ENCODE assay signal across 21 cellular contexts in genomic region chr2:99811544-99811943, GRCh38.
DNase-seq lines count a peak whose midpoint lies in the region; ATAC-seq, FAIRE-seq and TF ChIP-seq lines count a peak whose summit lies in the region.
"Had no signal": no experiment of that assay in that cellular context is flagged by ENCODE, and none has a peak within 500 bp of the region (broad histone marks: within the 10 kb centered on the region; RNA-seq: fewer than 3 reads in every experiment).

No MANE protein-coding gene starts in this region.

- H3K4me2 ChIP-seq in mesenchymal stem cell (ENCODE audit: low read length, poor library complexity, severe bottlenecking) (no peak overlapping the region), H9 (ENCODE audit: insufficient read depth, insufficient read length, low read length) (no peak overlapping the region)

- H2BK20ac ChIP-seq in H9 (ENCODE audit: low read depth, low read length, poor library complexity, severe bottlenecking), result no peak overlapping the region

- no peaks in the 10 kb centered on the region for H3K9me3 ChIP-seq in mesenchymal stem cell (ENCODE audit: control insufficient read depth, low read length)
- no peaks in the 10 kb centered on the region for H3K9me3 ChIP-seq in H9 (ENCODE audit: control insufficient read depth, low read depth, low read length)
- H3K9me3 ChIP-seq: right lobe of liver, transverse colon had no signal

- H4K20me1 ChIP-seq in H9 (ENCODE audit: control insufficient read depth, insufficient read depth, insufficient read length), result no peaks in the 10 kb centered on the region

- H3T11ph ChIP-seq in H9 (ENCODE audit: low read length), result no peak overlapping the region

- H3K27ac ChIP-seq in mesenchymal stem cell (ENCODE audit: low read length, poor library complexity, severe bottlenecking) (peak overlapping the region; percentile 4), H9 (ENCODE audit: insufficient read length, low read depth, low read length) (no peak overlapping the region)
- H3K27ac ChIP-seq: right lobe of liver, transverse colon had no signal

- H3K56ac ChIP-seq in H9 (ENCODE audit: insufficient read length, low read depth, low read length), result no peak overlapping the region

- POLR2A ChIA-PET in activated CD4-positive, alpha-beta T cell treated with anti-CD3 and anti-CD28 coated beads, Interleukin-2, amount 10 ng/mL, durations not matched to agents 7 days and 5 days (lab: Charles Lee), result no interaction called here

- H3K23ac ChIP-seq in mesenchymal stem cell (ENCODE audit: low read length in 2 of 2) (no peak overlapping the region), H9 (ENCODE audit: insufficient read length, low read depth, low read length) (no peak overlapping the region)

- no peak for ATAC-seq in HG03280 (IDR thresholded peaks at IDR 0.05; ENCODE audit: unreplicated experiment)
- ATAC-seq: activated CD4-positive, alpha-beta T cell treated with anti-CD3 and anti-CD28 coated beads for 36 hours; right lobe of liver had no signal

- FAIRE-seq in HTR-8/SVneo (lab: Jason Lieb, UNC), result no peak
- FAIRE-seq: endothelial cell of umbilical vein, GM12891 had no signal

- H3K79me1 ChIP-seq in mesenchymal stem cell (replicated peaks; ENCODE audit: low read length, poor library complexity, severe bottlenecking) (peaks cover 14% of the 10 kb centered on the region), H9 (ENCODE audit: insufficient read depth, low read depth, low read length, poor library complexity, severe bottlenecking) (no peaks in the 10 kb centered on the region)

- H2BK120ac ChIP-seq in mesenchymal stem cell (ENCODE audit: low read depth, low read length) (no peak overlapping the region), H9 (ENCODE audit: low read depth, low read length, poor library complexity, severe bottlenecking) (no peak overlapping the region)

- H3K27me3 ChIP-seq in mesenchymal stem cell (ENCODE audit: control insufficient read depth in 1 of 2, insufficient read depth in 1 of 2, low read length in 2 of 2) (peaks cover 0 to 29% of the 10 kb centered on the region in 2 experiments), H9 (ENCODE audit: insufficient read depth, low read length) (no peaks in the 10 kb centered on the region; the same call in 1 of the 2 replicates)
- H3K27me3 ChIP-seq: right lobe of liver, transverse colon had no signal

- H3K4me1 Mint-ChIP-seq in H9, result peaks cover 0 to 6% of the 10 kb centered on the region in 2 experiments; a peak in 2 of 4 replicates
- no peaks in the 10 kb centered on the region for H3K4me1 Mint-ChIP-seq in activated CD4-positive, alpha-beta T cell treated with anti-CD3 and anti-CD28 coated beads, Interleukin-2, amount 10 ng/mL, durations not matched to agents 7 days and 5 days
- H3K4me1 Mint-ChIP-seq: activated CD4-positive, alpha-beta T cell treated with anti-CD3 and anti-CD28 coated beads for 36 hours had no signal

- H2BK15ac ChIP-seq in mesenchymal stem cell (ENCODE audit: low read depth, poor library complexity, severe bottlenecking) (no peak overlapping the region), H9 (ENCODE audit: low read depth, low read length) (no peak overlapping the region)

- H3K18ac ChIP-seq in mesenchymal stem cell (ENCODE audit: low read depth in 1 of 2, low read length in 2 of 2) (no peak overlapping the region), H9 (ENCODE audit: insufficient read length, low read depth, low read length) (no peak overlapping the region)

- CTCF ChIA-PET in activated CD4-positive, alpha-beta T cell treated with anti-CD3 and anti-CD28 coated beads, Interleukin-2, amount 10 ng/mL, durations not matched to agents 7 days and 5 days (lab: Charles Lee), result interaction anchor here (0.6 kb wide), 1 partner anchor 9 kb away, joined by 3 read pairs; no protein-coding TSS in a partner anchor

- H3K4ac ChIP-seq in mesenchymal stem cell (ENCODE audit: low read depth in 1 of 2, low read length in 2 of 2) (no peak overlapping the region), H9 (ENCODE audit: low read depth, low read length) (no peak overlapping the region)

- no peaks in the 10 kb centered on the region; a peak in 1 of 7 replicates for H3K36me3 Mint-ChIP-seq in H9 (ENCODE audit: insufficient read depth in 1 of 3, low read depth in 3 of 3)
- no peaks in the 10 kb centered on the region for H3K36me3 Mint-ChIP-seq in activated CD4-positive, alpha-beta T cell treated with anti-CD3 and anti-CD28 coated beads, Interleukin-2, amount 10 ng/mL, durations not matched to agents 7 days and 5 days (ENCODE audit: low read depth)
- H3K36me3 Mint-ChIP-seq: activated naive CD8-positive, alpha-beta T cell had no signal

- peaks cover 15% of the 10 kb centered on the region for H3K4me1 ChIP-seq in mesenchymal stem cell (ENCODE audit: control insufficient read depth, insufficient read depth, low read depth, low read length)
- H3K4me1 ChIP-seq in H9 (ENCODE audit: insufficient read depth, low read length), result no peaks in the 10 kb centered on the region
- H3K4me1 ChIP-seq: right lobe of liver, transverse colon had no signal

- TF ChIP-seq CTCF in H9 (conservative IDR thresholded peaks at IDR 0.05), result no peak

- no peaks in the 10 kb centered on the region for H3K23me2 ChIP-seq in H9 (ENCODE audit: insufficient read length, low read depth, low read length, poor library complexity, severe bottlenecking)

- DNase-seq in AG20443 (ENCODE audit: low spot score) (peak; percentile 59), HTR-8/SVneo (ENCODE audit: insufficient read length, low spot score) (peak; percentile 24), astrocyte of the hippocampus (ENCODE audit: low read depth, low spot score) (peak; percentile 86), mesenchymal stem cell (peak; percentile 61), NCI-H526 treated with DMSO at 0.1 percent for 48 hours (lab: John Stamatoyannopoulos, UW) (no peak), H9 (no peak)
- DNase-seq in activated CD4-positive, alpha-beta T cell treated with anti-CD3 and anti-CD28 coated beads, Interleukin-2, amount 10 ng/mL, durations not matched to agents 7 days and 5 days, result no peak
- DNase-seq: activated CD4-positive, alpha-beta T cell treated with anti-CD3 and anti-CD28 coated beads for 36 hours; head of caudate nucleus; islet precursor cell; NCI-H187 treated with DMSO at 0.1 percent for 48 hours; NCI-H524 treated with DMSO at 0.1 percent for 48 hours; right lobe of liver; RPMI8226; stimulated activated CD4-positive, alpha-beta T cell treated with anti-CD3 and anti-CD28 coated beads, Interleukin-4, amount 100 ng/mL, for 4 hours; transverse colon had no signal

- peaks cover 2 to 3% of the 10 kb centered on the region in 2 experiments; a peak in 3 of 5 replicates for H3K9me3 Mint-ChIP-seq in H9
- H3K9me3 Mint-ChIP-seq in activated CD4-positive, alpha-beta T cell treated with anti-CD3 and anti-CD28 coated beads, Interleukin-2, amount 10 ng/mL, durations not matched to agents 7 days and 5 days, result no peaks in the 10 kb centered on the region

- H2AFZ ChIP-seq in mesenchymal stem cell (ENCODE audit: low read depth, low read length), result no peak overlapping the region
- no peak overlapping the region for H2AFZ ChIP-seq in H9 (ENCODE audit: low read length)

- no peak overlapping the region for H4K8ac ChIP-seq in mesenchymal stem cell (ENCODE audit: low read length)
- H4K8ac ChIP-seq in H9 (replicated peaks; ENCODE audit: insufficient read length, low read depth, low read length), result no peak overlapping the region

- no peak overlapping the region for H2AK5ac ChIP-seq in mesenchymal stem cell (ENCODE audit: low read length, severe bottlenecking)
- no peak overlapping the region for H2AK5ac ChIP-seq in H9 (ENCODE audit: insufficient read length, low read length)

- H2BK12ac ChIP-seq in mesenchymal stem cell (ENCODE audit: low read length in 2 of 2), result no peak overlapping the region
- no peak overlapping the region for H2BK12ac ChIP-seq in H9 (ENCODE audit: insufficient read length, low read depth, low read length)

- H3K14ac ChIP-seq in mesenchymal stem cell (ENCODE audit: low read length in 2 of 2), result no peak overlapping the region
- no peak overlapping the region for H3K14ac ChIP-seq in H9 (ENCODE audit: insufficient read depth, low read length)

- H3K27me3 Mint-ChIP-seq in H9 (ENCODE audit: low read depth), result peaks cover 5% of the 10 kb centered on the region
- H3K27me3 Mint-ChIP-seq in activated CD4-positive, alpha-beta T cell treated with anti-CD3 and anti-CD28 coated beads, Interleukin-2, amount 10 ng/mL, durations not matched to agents 7 days and 5 days, result no peaks in the 10 kb centered on the region
- H3K27me3 Mint-ChIP-seq: activated CD4-positive, alpha-beta T cell treated with anti-CD3 and anti-CD28 coated beads for 36 hours; activated naive CD8-positive, alpha-beta T cell had no signal

- H4K91ac ChIP-seq in mesenchymal stem cell (ENCODE audit: low read length) (no peak overlapping the region), H9 (ENCODE audit: insufficient read length, low read depth, low read length) (no peak overlapping the region)

- H2BK5ac ChIP-seq in mesenchymal stem cell (ENCODE audit: low read depth, low read length, poor library complexity, severe bottlenecking) (no peak overlapping the region), H9 (ENCODE audit: insufficient read length, low read length) (no peak overlapping the region)

- H3K36me3 ChIP-seq in mesenchymal stem cell (ENCODE audit: control insufficient read depth in 1 of 2, insufficient read depth in 2 of 2, low read depth in 1 of 2, low read length in 2 of 2), result peaks cover 0 to 2% of the 10 kb centered on the region in 2 experiments
- H3K36me3 ChIP-seq: right lobe of liver, transverse colon had no signal

- no peak overlapping the region for H3K4me3 Mint-ChIP-seq in H9
- H3K4me3 Mint-ChIP-seq in activated CD4-positive, alpha-beta T cell treated with anti-CD3 and anti-CD28 coated beads, Interleukin-2, amount 10 ng/mL, durations not matched to agents 7 days and 5 days, result no peak overlapping the region
- H3K4me3 Mint-ChIP-seq: activated CD4-positive, alpha-beta T cell treated with anti-CD3 and anti-CD28 coated beads for 36 hours; activated naive CD8-positive, alpha-beta T cell; neural crest cell had no signal

- no peak overlapping the region for H4K5ac ChIP-seq in H9 (ENCODE audit: insufficient read length, low read depth, low read length)

- H3K27ac Mint-ChIP-seq in H9, result no peak overlapping the region
- no peak overlapping the region for H3K27ac Mint-ChIP-seq in activated CD4-positive, alpha-beta T cell treated with anti-CD3 and anti-CD28 coated beads, Interleukin-2, amount 10 ng/mL, durations not matched to agents 7 days and 5 days
- H3K27ac Mint-ChIP-seq: activated CD4-positive, alpha-beta T cell treated with anti-CD3 and anti-CD28 coated beads for 36 hours; activated naive CD8-positive, alpha-beta T cell had no signal

- H3K9ac ChIP-seq in mesenchymal stem cell (ENCODE audit: low read length), result no peak overlapping the region
- no peak overlapping the region for H3K9ac ChIP-seq in H9 (ENCODE audit: extremely low read depth, insufficient read length, low read length)

- WGBS in mesenchymal stem cell, result 52% methylated on average over 6 of the region's 6 CpGs
- no CpG with 5 or more reads among the region's 6 CpGs for WGBS in H9 (ENCODE audit: extremely low coverage, insufficient read length, low lambda C conversion rate)

- no peak overlapping the region for H3K4me3 ChIP-seq in mesenchymal stem cell (ENCODE audit: insufficient read depth in 1 of 2, low read depth in 1 of 2, low read length in 2 of 2)
- H3K4me3 ChIP-seq: right lobe of liver, transverse colon had no signal

- H3K79me2 ChIP-seq in H9 (ENCODE audit: insufficient read depth, low read length), result no peaks in the 10 kb centered on the region

Comparison
In these comparisons a context has a peak if more than half of its experiments do, and no peak if none do; other contexts are left out.
1. DNase-seq: peak in AG20443 (single experiment), HTR-8/SVneo (single experiment), astrocyte of the hippocampus (single experiment) and mesenchymal stem cell (single experiment); none in NCI-H526 treated with DMSO at 0.1 percent for 48 hours (single experiment), H9 (single experiment) and activated CD4-positive, alpha-beta T cell treated with anti-CD3 and anti-CD28 coated beads, Interleukin-2, amount 10 ng/mL, durations not matched to agents 7 days and 5 days (single experiment).